In the genomic region with DNA sequence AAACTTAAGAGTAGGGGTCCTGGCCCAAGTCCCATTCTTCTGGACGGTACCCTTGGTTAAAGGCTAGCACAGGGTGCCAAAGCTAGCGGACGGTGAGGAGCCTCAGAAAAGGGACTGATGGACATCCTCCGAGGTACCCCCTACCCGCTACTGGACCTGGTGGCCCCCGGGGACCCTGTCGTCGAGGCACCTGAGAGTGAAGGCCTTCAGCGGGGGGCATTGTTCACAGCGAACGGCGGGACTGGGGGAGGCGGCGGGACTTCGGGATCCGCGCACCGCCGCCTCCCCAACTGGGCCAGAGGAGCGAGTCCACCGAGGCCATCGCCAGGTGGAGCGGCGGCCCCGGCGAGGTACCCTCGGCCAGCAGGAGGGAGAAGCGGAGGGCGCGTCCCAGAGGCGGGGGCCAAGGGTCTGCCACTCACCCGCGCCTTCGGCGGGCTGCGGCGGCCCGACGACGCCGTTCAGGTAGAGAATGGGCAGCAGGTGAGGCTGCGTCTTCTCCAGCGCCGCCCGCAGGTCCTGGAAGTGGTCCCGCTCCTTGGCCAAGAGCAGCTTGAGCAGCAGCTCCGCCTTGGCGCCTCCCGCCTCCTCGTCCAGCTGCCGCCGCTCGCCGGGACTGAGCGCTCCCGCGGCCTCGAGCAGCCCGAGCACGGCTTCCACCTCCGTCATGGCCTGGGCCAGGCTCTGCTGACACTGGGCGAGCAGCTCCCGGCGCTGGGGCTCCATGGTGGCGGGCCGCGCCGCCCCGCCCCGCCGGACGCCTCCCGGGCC, we compare ENCODE assay signal across 8 cellular contexts. TPM values are rescaled to one million over a fixed set of nuclear protein-coding genes. Genes with fewer than 3 reads are reported as not detected.
A peak's percentile ranks its signal among the peaks of the same experiment; 100 is the strongest.
DNase-seq lines count a peak whose midpoint lies in the region; ATAC-seq and TF ChIP-seq lines count a peak whose summit lies in the region.

No MANE protein-coding gene starts in this region.

- no peak for DNase-seq in CD14-positive monocyte (ENCODE audit: low spot score)
- DNase-seq in HL-60 (ENCODE audit: low read depth in 1 of 2, low spot score in 1 of 2): peak in 1 of 2 experiments; percentile 23
- peak; percentile 59 for DNase-seq in activated T-cell treated with anti-CD3 and anti-CD28 coated beads, Interleukin-2, amount 50 U/mL, for 24 hours
- DNase-seq in fibroblast of villous mesenchyme (ENCODE audit: low read depth): peak; percentile 36
- DNase-seq in AML-193 (lab: John Stamatoyannopoulos, UW): no peak
- DNase-seq in NCI-H524 treated with DMSO at 0.1 percent for 48 hours (lab: John Stamatoyannopoulos, UW): no peak

- H3K9me3 Mint-ChIP-seq in CD14-positive monocyte: peaks cover 0 to 17% (median 4%) of the 10 kb centered on the region in 7 donors
- H3K9me3 Mint-ChIP-seq in activated T-cell treated with anti-CD3 and anti-CD28 coated beads, Interleukin-2, amount 50 U/mL, for 24 hours: no peaks in the 10 kb centered on the region

- no peaks in the 10 kb centered on the region for H3F3A ChIP-seq in neural cell (ENCODE audit: insufficient read depth, low read length, poor library complexity, severe bottlenecking)

- TF ChIP-seq CTCF in CD14-positive monocyte (IDR thresholded peaks at IDR 0.05) (no peak), HL-60 (IDR thresholded peaks at IDR 0.05; ENCODE audit: insufficient read depth, low read length) (no peak), fibroblast of villous mesenchyme (IDR thresholded peaks at IDR 0.05; ENCODE audit: insufficient read depth, low read depth, low read length) (no peak), neural cell (IDR thresholded peaks at IDR 0.05; ENCODE audit: poor library complexity, severe bottlenecking) (no peak)

- H3K4me3 Mint-ChIP-seq in CD14-positive monocyte: peak overlapping the region; percentile 53 to 80
- H3K4me3 Mint-ChIP-seq in activated T-cell treated with anti-CD3 and anti-CD28 coated beads, Interleukin-2, amount 50 U/mL, for 24 hours: peak overlapping the region; percentile 47

- no peak overlapping the region for H3K27ac ChIP-seq in HL-60 (replicated peaks)
- peak overlapping the region; percentile 84 for H3K27ac ChIP-seq in neural cell (ENCODE audit: low read length)

- H3K27me3 ChIP-seq in HL-60 (ENCODE audit: insufficient read depth, poor library complexity, severe bottlenecking) (peaks cover 41% of the 10 kb centered on the region), neural cell (ENCODE audit: insufficient read depth, low read depth, low read length) (no peaks in the 10 kb centered on the region)

- H3K9me3 ChIP-seq in neural cell (ENCODE audit: low read length): no peaks in the 10 kb centered on the region

- peaks cover 12% of the 10 kb centered on the region for H3K4me1 Mint-ChIP-seq in CD14-positive monocyte
- H3K4me1 Mint-ChIP-seq in activated T-cell treated with anti-CD3 and anti-CD28 coated beads, Interleukin-2, amount 50 U/mL, for 24 hours (ENCODE audit: low read depth): peaks cover 14% of the 10 kb centered on the region

- H3K36me3 ChIP-seq in neural cell (ENCODE audit: insufficient read depth, low read length): no peaks in the 10 kb centered on the region

- H3K4me2 ChIP-seq in neural cell (ENCODE audit: low read length): peak overlapping the region; percentile 87

- H3K4me3 ChIP-seq in HL-60 (replicated peaks; ENCODE audit: insufficient read depth, low read length): peak overlapping the region; percentile 60
- H3K4me3 ChIP-seq in fibroblast of villous mesenchyme (ENCODE audit: low read depth, low read length): peak overlapping the region; percentile 80
- peak overlapping the region; percentile 95 for H3K4me3 ChIP-seq in neural cell (ENCODE audit: low read length)

- peak overlapping the region; percentile 92 for H3K9ac ChIP-seq in neural cell (ENCODE audit: low read length)

- peaks cover 52 to 63% (median 56%) of the 10 kb centered on the region in 3 donors for H3K27me3 Mint-ChIP-seq in CD14-positive monocyte (ENCODE audit: low read depth in 3 of 3)
- H3K27me3 Mint-ChIP-seq in activated T-cell treated with anti-CD3 and anti-CD28 coated beads, Interleukin-2, amount 50 U/mL, for 24 hours: peaks cover 58% of the 10 kb centered on the region

- peak; percentile 51 for TF ChIP-seq RAD21 in neural cell (conservative IDR thresholded peaks at IDR 0.05)

- no peak overlapping the region for H3K27ac Mint-ChIP-seq in CD14-positive monocyte
- H3K27ac Mint-ChIP-seq in activated T-cell treated with anti-CD3 and anti-CD28 coated beads, Interleukin-2, amount 50 U/mL, for 24 hours: no peak overlapping the region

- intact Hi-C loops in CD14-positive monocyte (cut with micrococcal nuclease): no loop called here

- H4K20me1 ChIP-seq in neural cell (ENCODE audit: insufficient read depth): no peaks in the 10 kb centered on the region

- peaks cover 0 to 4% of the 10 kb centered on the region in 2 donors for H3K36me3 Mint-ChIP-seq in CD14-positive monocyte
- no peaks in the 10 kb centered on the region for H3K36me3 Mint-ChIP-seq in activated T-cell treated with anti-CD3 and anti-CD28 coated beads, Interleukin-2, amount 50 U/mL, for 24 hours (ENCODE audit: low read depth)

- peak overlapping the region; percentile 56 for H2AFZ ChIP-seq in neural cell (ENCODE audit: low read depth, low read length)

- no peak for TF ChIP-seq EP300 in neural cell (conservative IDR thresholded peaks at IDR 0.05; ENCODE audit: poor library complexity, severe bottlenecking)

- no peaks in the 10 kb centered on the region for H3K9me2 ChIP-seq in neural cell (ENCODE audit: insufficient read depth, low read length)

- peaks cover 52% of the 10 kb centered on the region for H3K79me2 ChIP-seq in neural cell (replicated peaks; ENCODE audit: insufficient read depth, low read length)

- peak; percentile 54 for ATAC-seq in GM19372 (IDR thresholded peaks at IDR 0.05; ENCODE audit: low read depth, unreplicated experiment)

TF ChIP-seq in neural cell, 6 proteins besides CTCF, POLR2A, EP300 and RAD21:
- TF ChIP-seq MXI1 (conservative IDR thresholded peaks at IDR 0.05; ENCODE audit: poor library complexity, severe bottlenecking) (no peak), POLR2AphosphoS5 (IDR thresholded peaks at IDR 0.05) (peak; percentile 49), TAF1 (IDR thresholded peaks at IDR 0.05; ENCODE audit: low read depth) (no peak), SMC3 (conservative IDR thresholded peaks at IDR 0.05; ENCODE audit: poor library complexity) (peak; percentile 60), EZH2 (IDR thresholded peaks at IDR 0.05; ENCODE audit: borderline replicate concordance, insufficient read depth, low read length, poor library complexity, severe bottlenecking) (no peak), REST (IDR thresholded peaks at IDR 0.05; ENCODE audit: borderline replicate concordance) (no peak)
TF ChIP-seq in neural cell: peak in this region for 2.

RNA-seq across cellular contexts. Expression of gene DLG5, which starts 0.6 kb away (rescaled TPM):
- polyA plus RNA-seq in CD14-positive monocyte: under 1 TPM in 1 of 2 donors, not detected in 1; 0.14 TPM
- total RNA-seq in fibroblast of villous mesenchyme: 33.5 and 39.7 TPM in 2 replicates
- polyA plus RNA-seq in neural cell: 72.9 and 84.0 TPM in 2 replicates
- 103 and 105 TPM in 2 replicates for polyA minus RNA-seq in neural cell

Comparison
In these comparisons a context has a peak if more than half of its experiments do, and no peak if none do; other contexts are left out.
1. DNase-seq: peak in activated T-cell treated with anti-CD3 and anti-CD28 coated beads, Interleukin-2, amount 50 U/mL, for 24 hours (single experiment) and fibroblast of villous mesenchyme (single experiment); none in CD14-positive monocyte (single experiment), AML-193 (0 of 2) and NCI-H524 treated with DMSO at 0.1 percent for 48 hours (single experiment).
2. RNA of gene DLG5, which starts 0.6 kb away (polyA plus RNA-seq): 72.9 to 84.0 TPM in neural cell; 0.14 TPM in CD14-positive monocyte; every median in the first group is over 10 times any median in the second.
3. Peak in every context shown above with its lines, with median percentiles within 50 percentile points of each other: H3K4me3 ChIP-seq.